Comparison of ENCODE assay signal across 7 cellular contexts in the genomic region with DNA sequence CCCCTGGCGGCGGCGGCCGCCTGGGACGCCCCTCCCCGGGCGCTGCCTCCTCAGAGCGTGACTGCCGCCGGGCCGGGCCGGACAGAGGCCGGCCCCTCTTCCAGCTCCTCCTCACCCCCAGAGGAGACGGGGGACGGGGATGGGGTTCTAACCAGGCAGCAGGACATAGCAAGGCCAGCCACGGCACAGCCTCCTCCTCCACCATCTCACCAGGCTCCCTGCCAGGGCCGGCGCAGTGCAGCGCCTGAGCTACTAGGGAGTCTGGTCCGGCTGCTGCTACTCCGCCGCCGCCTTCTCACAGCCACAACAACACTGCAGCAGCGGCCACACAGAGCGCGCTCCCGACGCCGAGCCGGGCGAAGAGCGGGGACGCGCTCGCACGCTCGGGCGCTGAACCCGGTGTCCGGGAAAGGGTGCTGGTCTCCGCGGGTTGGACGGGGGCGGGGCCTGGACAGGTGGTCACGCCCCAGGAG.
A peak's percentile ranks its signal among the peaks of the same experiment; 100 is the strongest.
DNase-seq lines count a peak whose midpoint lies in the region; ATAC-seq, FAIRE-seq and TF ChIP-seq lines count a peak whose summit lies in the region.
"Not testable (repeated sequence)": the region's sequence is repeated elsewhere in the genome, so short reads cannot be mapped to it uniquely, and the experiment has no call there.

No MANE protein-coding gene starts in this region.

- H3K4me1 ChIP-seq in HEK293 (ENCODE audit: control insufficient read depth, insufficient read depth, low read length); heart right ventricle: not testable (repeated sequence)

- CTCF ChIA-PET in HEK293 (lab: Yijun Ruan, JAX); activated CD8-positive, alpha-beta memory T cell treated with anti-CD3 and anti-CD28 coated beads, Interleukin-2, amount 10 ng/mL, durations not matched to agents 7 days and 5 days (lab: Charles Lee): not testable (repeated sequence)

- H3K9me3 ChIP-seq in HEK293 (ENCODE audit: control insufficient read depth, insufficient read depth, low read depth, low read length) = not testable (repeated sequence)
- H3K9me3 ChIP-seq in heart right ventricle = peaks cover 0 to 14% (median 0%) of the 10 kb centered on the region in 11 donors

- peak overlapping the region; percentile 29 for H3K4me3 ChIP-seq in HEK293 (ENCODE audit: low read depth, low read length)
- H3K4me3 ChIP-seq in heart right ventricle = peak overlapping the region; percentile 7 to 59 (median 52)

- TF ChIP-seq CTCF in HEK293 (tag by site-specific recombination; IDR thresholded peaks at IDR 0.05) = not testable (repeated sequence)
- TF ChIP-seq CTCF in heart right ventricle (IDR thresholded peaks at IDR 0.05) = peak in 3 of 9 donors; percentile 20 to 26 (median 25)

- peaks cover 20% of the 10 kb centered on the region for H3K4me1 Mint-ChIP-seq in activated CD8-positive, alpha-beta memory T cell treated with anti-CD3 and anti-CD28 coated beads, Interleukin-2, amount 10 ng/mL, durations not matched to agents 7 days and 5 days
- H3K4me1 Mint-ChIP-seq in naive B cell = not testable (repeated sequence)

- peaks cover 0 to 25% (median 0%) of the 10 kb centered on the region in 7 donors for H3K27me3 ChIP-seq in heart right ventricle

- POLR2A ChIA-PET in HEK293 (lab: Yijun Ruan, JAX) = not testable (repeated sequence)

- peaks cover 19% of the 10 kb centered on the region for H3K27me3 Mint-ChIP-seq in activated CD8-positive, alpha-beta memory T cell treated with anti-CD3 and anti-CD28 coated beads, Interleukin-2, amount 10 ng/mL, durations not matched to agents 7 days and 5 days
- peaks cover 7 to 45% (median 11%) of the 10 kb centered on the region in 3 donors for H3K27me3 Mint-ChIP-seq in naive B cell

- not testable (repeated sequence) for H3K27ac ChIP-seq in HEK293 (ENCODE audit: extremely low read depth, low read depth, low read length)
- peak overlapping the region in 2 of 10 donors; percentile 10 to 56 for H3K27ac ChIP-seq in heart right ventricle

- DNase-seq in RCC 7860 (ENCODE audit: low spot score) = peak; percentile 34
- DNase-seq in activated CD8-positive, alpha-beta memory T cell treated with anti-CD3 and anti-CD28 coated beads, Interleukin-2, amount 10 ng/mL, durations not matched to agents 7 days and 5 days = peak; percentile 76
- peak; percentile 28 to 93 for DNase-seq in T47D (ENCODE audit: low read depth in 1 of 2, low spot score in 1 of 2)
- peak; percentile 39 to 67 for DNase-seq in heart right ventricle
- DNase-seq in naive B cell = not testable (repeated sequence)
- DNase-seq in stimulated activated CD4-positive, alpha-beta T cell treated with anti-CD3 and anti-CD28 coated beads, Interleukin-4, amount 100 ng/mL, for 48 hours (ENCODE audit: low read depth in 2 of 2) = peak; percentile 46 to 56

- H3K36me3 ChIP-seq in HEK293 (ENCODE audit: control insufficient read depth in 2 of 2, insufficient read depth in 1 of 2, low read length in 2 of 2); heart right ventricle: not testable (repeated sequence)

- FAIRE-seq in RCC 7860 (lab: Jason Lieb, UNC) = not testable (repeated sequence)

- peak; percentile 45 for ATAC-seq in activated CD8-positive, alpha-beta memory T cell treated with anti-CD3 and anti-CD28 coated beads, Interleukin-2, amount 10 ng/mL, durations not matched to agents 7 days and 5 days
- not testable (repeated sequence) for ATAC-seq in heart right ventricle; naive B cell (ENCODE audit: low read depth in 2 of 2)

- in situ Hi-C loops in T47D (cut with HindIII; ENCODE audit: low pct_unique_long_range_greater_than_20kb, low sequenced_read_pairs) = not testable (repeated sequence)

- not testable (repeated sequence) for H3K27ac Mint-ChIP-seq in activated CD8-positive, alpha-beta memory T cell treated with anti-CD3 and anti-CD28 coated beads, Interleukin-2, amount 10 ng/mL, durations not matched to agents 7 days and 5 days; naive B cell

- not testable (repeated sequence) for H3K36me3 Mint-ChIP-seq in activated CD8-positive, alpha-beta memory T cell treated with anti-CD3 and anti-CD28 coated beads, Interleukin-2, amount 10 ng/mL, durations not matched to agents 7 days and 5 days; naive B cell

- 1 to 2% methylated on average over 44 to 45 of the region's 45 CpGs for WGBS in heart right ventricle, 2 donors

- H3K4me3 Mint-ChIP-seq in activated CD8-positive, alpha-beta memory T cell treated with anti-CD3 and anti-CD28 coated beads, Interleukin-2, amount 10 ng/mL, durations not matched to agents 7 days and 5 days = peak overlapping the region; percentile 82
- H3K4me3 Mint-ChIP-seq in naive B cell = peak overlapping the region in 5 of 8 donors; percentile 64 to 74 (median 66)

- H3K9me3 Mint-ChIP-seq in activated CD8-positive, alpha-beta memory T cell treated with anti-CD3 and anti-CD28 coated beads, Interleukin-2, amount 10 ng/mL, durations not matched to agents 7 days and 5 days (ENCODE audit: low read depth) = not testable (repeated sequence)
- peaks cover 3 to 20% (median 6%) of the 10 kb centered on the region in 7 donors for H3K9me3 Mint-ChIP-seq in naive B cell

- intact Hi-C loops in heart right ventricle (cut with DNase I) = not testable (repeated sequence)
